ENCODE assay signal across 1 cellular context in genomic region chr11:64230209-64230984, GRCh38.
TF ChIP-seq lines count a peak whose summit lies in the region.

A gene with protein sequence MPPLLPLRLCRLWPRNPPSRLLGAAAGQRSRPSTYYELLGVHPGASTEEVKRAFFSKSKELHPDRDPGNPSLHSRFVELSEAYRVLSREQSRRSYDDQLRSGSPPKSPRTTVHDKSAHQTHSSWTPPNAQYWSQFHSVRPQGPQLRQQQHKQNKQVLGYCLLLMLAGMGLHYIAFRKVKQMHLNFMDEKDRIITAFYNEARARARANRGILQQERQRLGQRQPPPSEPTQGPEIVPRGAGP (plus strand): TSS chr11:64230548. CDS start chr11:64230855, 307 bp downstream.

TF ChIP-seq in K562, 482 proteins besides CTCF, POLR2A, EP300 and RAD21 (continued from another document):
- TF ChIP-seq ATF3 (IDR thresholded peaks at IDR 0.05) (no peak), ATF3 (CRISPR knock-in tag; conservative IDR thresholded peaks at IDR 0.05) (peak; percentile 54; the same call in 1 of the 2 replicates), ZNF431 (CRISPR knock-in tag; IDR thresholded peaks at IDR 0.05) (0 out of 2 replicates have a peak, but pooled peaks have one; percentile 37), MTA3 (IDR thresholded peaks at IDR 0.05; ENCODE audit: borderline replicate concordance) (peak; percentile 82)
- TF ChIP-seq, protein P1, sequence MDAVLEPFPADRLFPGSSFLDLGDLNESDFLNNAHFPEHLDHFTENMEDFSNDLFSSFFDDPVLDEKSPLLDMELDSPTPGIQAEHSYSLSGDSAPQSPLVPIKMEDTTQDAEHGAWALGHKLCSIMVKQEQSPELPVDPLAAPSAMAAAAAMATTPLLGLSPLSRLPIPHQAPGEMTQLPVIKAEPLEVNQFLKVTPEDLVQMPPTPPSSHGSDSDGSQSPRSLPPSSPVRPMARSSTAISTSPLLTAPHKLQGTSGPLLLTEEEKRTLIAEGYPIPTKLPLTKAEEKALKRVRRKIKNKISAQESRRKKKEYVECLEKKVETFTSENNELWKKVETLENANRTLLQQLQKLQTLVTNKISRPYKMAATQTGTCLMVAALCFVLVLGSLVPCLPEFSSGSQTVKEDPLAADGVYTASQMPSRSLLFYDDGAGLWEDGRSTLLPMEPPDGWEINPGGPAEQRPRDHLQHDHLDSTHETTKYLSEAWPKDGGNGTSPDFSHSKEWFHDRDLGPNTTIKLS (IDR thresholded peaks at IDR 0.05; ENCODE audit: borderline replicate concordance, low read depth) = peak; percentile 41; the same call in 1 of the 2 replicates
